In genomic region chrX:13994104-13994503, GRCh38 we compare ENCODE assay signal across 1 cellular context.
TF ChIP-seq lines count a peak whose summit lies in the region.

No MANE protein-coding gene starts in this region.

TF ChIP-seq in H1, 55 proteins besides CTCF, POLR2A, EP300 and RAD21:
- TF ChIP-seq NRF1 (IDR thresholded peaks at IDR 0.05; ENCODE audit: low read depth, low read length): no peak
- TF ChIP-seq EGR1 (IDR thresholded peaks at IDR 0.05; ENCODE audit: borderline replicate concordance, low read depth, low read length): no peak
- TF ChIP-seq ATF2 (IDR thresholded peaks at IDR 0.05; ENCODE audit: low read length): no peak
- TF ChIP-seq SP2 (IDR thresholded peaks at IDR 0.05; ENCODE audit: low read length): no peak
- no peak for TF ChIP-seq PHF8 (conservative IDR thresholded peaks at IDR 0.05; ENCODE audit: low read depth, low read length)
- no peak for TF ChIP-seq ZNF274 (IDR thresholded peaks at IDR 0.05; ENCODE audit: borderline replicate concordance, extremely low read depth, low read length)
- no peak for TF ChIP-seq TCF12 (IDR thresholded peaks at IDR 0.05; ENCODE audit: low read depth, low read length)
- TF ChIP-seq NANOG (IDR thresholded peaks at IDR 0.05; ENCODE audit: insufficient read depth, low read depth, low read length, poor library complexity, severe bottlenecking): no peak
- no peak for TF ChIP-seq E2F6 (IDR thresholded peaks at IDR 0.05)
- no peak for TF ChIP-seq CHD2 (IDR thresholded peaks at IDR 0.05; ENCODE audit: low read length)
- TF ChIP-seq ASH2L (IDR thresholded peaks at IDR 0.05; ENCODE audit: low read length): no peak
- no peak for TF ChIP-seq TAF1 (IDR thresholded peaks at IDR 0.05; ENCODE audit: low read depth, low read length)
- TF ChIP-seq TAF7 (optimal IDR thresholded peaks at IDR 0.05; ENCODE audit: borderline replicate concordance, low read depth, low read length): no peak
- TF ChIP-seq MAX (IDR thresholded peaks at IDR 0.05): no peak
- no peak for TF ChIP-seq POLR2AphosphoS5 (IDR thresholded peaks at IDR 0.05; ENCODE audit: low read depth, low read length)
- TF ChIP-seq CBX8 (IDR thresholded peaks at IDR 0.05; ENCODE audit: borderline replicate concordance, low read depth, low read length): no peak
- TF ChIP-seq CHD7 (IDR thresholded peaks at IDR 0.05; ENCODE audit: insufficient replicate concordance, low read length): no peak
- TF ChIP-seq CREB1 (IDR thresholded peaks at IDR 0.05): no peak
- no peak for TF ChIP-seq RBBP5 (IDR thresholded peaks at IDR 0.05; ENCODE audit: borderline replicate concordance, low read depth, low read length)
